In the genomic region with DNA sequence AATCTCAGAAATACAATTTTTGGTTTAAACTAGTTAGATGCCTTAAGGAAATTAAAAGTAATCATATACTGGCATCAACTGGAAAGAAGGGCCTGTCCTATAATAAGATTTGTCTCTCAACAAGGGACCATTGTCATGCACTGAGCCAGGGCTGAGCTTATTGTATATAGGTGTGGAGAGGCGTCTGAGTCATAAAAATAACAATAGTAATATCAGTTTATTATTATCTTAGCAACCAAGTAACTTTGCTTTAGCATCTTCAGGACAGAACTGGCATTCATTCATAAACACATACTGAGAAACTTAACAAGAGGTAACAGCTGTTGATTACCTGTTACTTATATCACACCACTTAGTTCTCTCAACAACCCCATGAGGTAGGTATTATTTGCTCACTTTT, we compare ENCODE assay signal across 22 cellular contexts. TPM values are rescaled to one million over a fixed set of nuclear protein-coding genes. Genes with fewer than 3 reads are reported as not detected.
DNase-seq lines count a peak whose midpoint lies in the region; ATAC-seq and TF ChIP-seq lines count a peak whose summit lies in the region.
"Had no signal": no experiment of that assay in that cellular context is flagged by ENCODE, and none has a peak within 500 bp of the region (broad histone marks: within the 10 kb centered on the region; RNA-seq: fewer than 3 reads in every experiment).

No MANE protein-coding gene starts in this region.

- CTCF ChIA-PET in mammary epithelial cell (lab: Charles Lee; ENCODE audit: low non-redundant PET) = no interaction called here

- WGBS in mammary epithelial cell (ENCODE audit: low coverage, missing lambda C conversion rate) = 0% methylated on average over 1 of the region's 1 CpG

- no TSS peak for BruUV-seq in mammary epithelial cell (replicated peaks; lab: Mats Ljungman, UMichigan)

- H3K79me2 ChIP-seq in mammary epithelial cell (ENCODE audit: insufficient read depth, low read length) = no peaks in the 10 kb centered on the region

- DNase-seq in HT1080 (ENCODE audit: low read depth) (peak; percentile 5), mammary epithelial cell (peak; percentile 92), foreskin keratinocyte (peak; percentile 57 to 62), NCI-H2171 (lab: John Stamatoyannopoulos, UW) (no peak), lower lobe of right lung (no peak)
- no peak for DNase-seq in stimulated activated naive CD4-positive, alpha-beta T cell (lab: John Stamatoyannopoulos, UW)
- DNase-seq: ACHN; BE2C; C1 segment of cervical spinal cord; CD4-positive, CD25-positive, alpha-beta regulatory T cell; CD8-positive, alpha-beta memory T cell; COR-L47; DMS 273 treated with DMSO at 0.1 percent for 48 hours; DMS53; DND-41; EL; H9; IMR-90 had no signal

- H3K9me3 ChIP-seq in mammary epithelial cell (replicated peaks; ENCODE audit: insufficient read depth, low read length) = no peaks in the 10 kb centered on the region
- no peaks in the 10 kb centered on the region for H3K9me3 ChIP-seq in lower lobe of right lung
- H3K9me3 ChIP-seq: BE2C had no signal

- intact Hi-C loops in mammary epithelial cell (cut with micrococcal nuclease) = no loop called here
- intact Hi-C loops in lower lobe of right lung (cut with DNase I) = no loop called here

- H2AFZ ChIP-seq in mammary epithelial cell (ENCODE audit: low read depth, low read length) = no peak overlapping the region

- in situ Hi-C loops in mammary epithelial cell (cut with MboI; ENCODE audit: low sequenced_read_pairs in 2 of 2) = no loop called here

- ATAC-seq in foreskin keratinocyte (peak; percentile 77), lower lobe of right lung (no peak), GM21390 (IDR thresholded peaks at IDR 0.05; ENCODE audit: unreplicated experiment) (no peak)
- ATAC-seq: GM12878 had no signal

- H3K4me2 ChIP-seq in mammary epithelial cell (ENCODE audit: insufficient read depth, low read depth, low read length) = no peak overlapping the region

- peak overlapping the region; percentile 63 for H3K27ac ChIP-seq in mammary epithelial cell (ENCODE audit: insufficient read depth, low read depth, low read length)
- H3K27ac ChIP-seq in foreskin keratinocyte = peak overlapping the region; percentile 51
- H3K27ac ChIP-seq in lower lobe of right lung = no peak overlapping the region

- H3K36me3 ChIP-seq in mammary epithelial cell (ENCODE audit: insufficient read depth, low read length) (no peaks in the 10 kb centered on the region), lower lobe of right lung (no peaks in the 10 kb centered on the region)
- H3K36me3 ChIP-seq: BE2C had no signal

- no peaks in the 10 kb centered on the region for H4K20me1 ChIP-seq in mammary epithelial cell (ENCODE audit: insufficient read depth, low read length)

- H3K9ac ChIP-seq in mammary epithelial cell (ENCODE audit: insufficient read depth, low read length) = peak overlapping the region; percentile 57

- H3K27me3 ChIP-seq in mammary epithelial cell (ENCODE audit: insufficient read depth, low read length) = no peaks in the 10 kb centered on the region
- H3K27me3 ChIP-seq in foreskin keratinocyte = no peaks in the 10 kb centered on the region
- peaks cover 13% of the 10 kb centered on the region for H3K27me3 ChIP-seq in lower lobe of right lung (ENCODE audit: low read depth)

- H3K4me3 ChIP-seq in mammary epithelial cell (replicated peaks in 1 of 3; ENCODE audit: insufficient read depth in 1 of 3, low read depth in 2 of 3, low read length in 3 of 3) = no peak overlapping the region
- no peak overlapping the region for H3K4me3 ChIP-seq in lower lobe of right lung
- H3K4me3 ChIP-seq: GM12878 had no signal

- dilution Hi-C loops in mammary epithelial cell (cut with HindIII; ENCODE audit: low sequenced_read_pairs) = loop anchor here (5.0 kb wide), 1 partner anchor 215 kb away; no protein-coding TSS in a partner anchor

- H3K4me1 ChIP-seq in mammary epithelial cell (ENCODE audit: insufficient read depth, low read length) (peaks cover 29% of the 10 kb centered on the region), foreskin keratinocyte (peaks cover 3% of the 10 kb centered on the region), lower lobe of right lung (no peaks in the 10 kb centered on the region)
- H3K4me1 ChIP-seq: BE2C had no signal

- TF ChIP-seq CTCF in mammary epithelial cell (conservative IDR thresholded peaks at IDR 0.05 in 1 of 2, IDR thresholded peaks at IDR 0.05 in 1 of 2; ENCODE audit: extremely low read depth in 1 of 2, insufficient read depth in 1 of 2, low read depth in 1 of 2, low read length in 2 of 2) (no peak), foreskin keratinocyte (conservative IDR thresholded peaks at IDR 0.05) (peak; percentile 30), lower lobe of right lung (IDR thresholded peaks at IDR 0.05) (no peak)

RNA-seq across cellular contexts. Expression of a gene that starts 7.1 kb away (rescaled TPM):
- not detected in 2 replicates for total RNA-seq in HT1080 (2014; rRNA removed; shearing (Covaris generic))
- polyA plus RNA-seq in HT1080 (2015; cell fraction: cytosol; rRNA removed) = 0.06 TPM in 1 of 2 replicates, not detected in the other
- not detected in 2 replicates for polyA plus RNA-seq in HT1080 (2015; cell fraction: nucleus; rRNA removed)
- total RNA-seq in mammary epithelial cell (10 to 100 TPM in 1 of 2 donors, 1 to 10 TPM in 1; 3.2 to 26.5 TPM), foreskin keratinocyte (4.7 and 7.5 TPM in 2 replicates), lower lobe of right lung (not detected)
- polyA plus RNA-seq in mammary epithelial cell (3.1 TPM), foreskin keratinocyte (4.9 and 7.4 TPM in 2 replicates)
- polyA minus RNA-seq in mammary epithelial cell = 0.62 TPM
- total RNA-seq: CD4-positive, CD25-positive, alpha-beta regulatory T cell; CD8-positive, alpha-beta memory T cell; GM12878; H1; H9; IMR-90 had no signal
- polyA plus RNA-seq: CD4-positive, CD25-positive, alpha-beta regulatory T cell; CD8-positive, alpha-beta memory T cell; GM12878; H1; IMR-90 had no signal

RNA-seq across cellular contexts. Expression of a gene that starts 20.9 kb away (rescaled TPM):
- not detected in 2 replicates for total RNA-seq in HT1080 (2014; rRNA removed; shearing (Covaris generic))
- not detected in 2 replicates for polyA plus RNA-seq in HT1080 (2015; cell fraction: cytosol; rRNA removed)
- not detected in 2 replicates for polyA plus RNA-seq in HT1080 (2015; cell fraction: nucleus; rRNA removed)
- total RNA-seq in mammary epithelial cell = not detected
- 0.01 TPM for polyA plus RNA-seq in mammary epithelial cell
- not detected for polyA minus RNA-seq in mammary epithelial cell
- not detected in 2 replicates for total RNA-seq in foreskin keratinocyte
- polyA plus RNA-seq in foreskin keratinocyte = not detected in 2 replicates
- total RNA-seq in lower lobe of right lung = not detected
- total RNA-seq: CD4-positive, CD25-positive, alpha-beta regulatory T cell; CD8-positive, alpha-beta memory T cell; G401; GM12878; H1; H9; IMR-90 had no signal
- polyA plus RNA-seq: CD4-positive, CD25-positive, alpha-beta regulatory T cell; CD8-positive, alpha-beta memory T cell; GM12878; H1; IMR-90 had no signal

RNA-seq across cellular contexts. Expression of a gene that starts 24.9 kb away (rescaled TPM):
- total RNA-seq in HT1080 (2014; rRNA removed; shearing (Covaris generic)) = not detected in 2 replicates
- not detected in 2 replicates for polyA plus RNA-seq in HT1080 (2015; cell fraction: cytosol; rRNA removed)
- polyA plus RNA-seq in HT1080 (2015; cell fraction: nucleus; rRNA removed) = not detected in 2 replicates
- total RNA-seq in mammary epithelial cell (1,000 to 10,000 TPM; 1,675 to 3,751 TPM), foreskin keratinocyte (167 and 323 TPM in 2 replicates), lower lobe of right lung (not detected)
- polyA plus RNA-seq in mammary epithelial cell (2,534 TPM), foreskin keratinocyte (152 and 315 TPM in 2 replicates)
- 2,595 TPM for polyA minus RNA-seq in mammary epithelial cell
- total RNA-seq: CD4-positive, CD25-positive, alpha-beta regulatory T cell; CD8-positive, alpha-beta memory T cell; G401; GM12878; H1; H9; IMR-90 had no signal
- polyA plus RNA-seq: CD4-positive, CD25-positive, alpha-beta regulatory T cell; CD8-positive, alpha-beta memory T cell; H1; IMR-90 had no signal

RNA-seq across cellular contexts. Expression of a gene that starts 41.6 kb away (rescaled TPM):
- total RNA-seq in HT1080 (2014; rRNA removed; shearing (Covaris generic)) = not detected in 2 replicates
- 0.06 TPM in 1 of 2 replicates, not detected in the other for polyA plus RNA-seq in HT1080 (2015; cell fraction: cytosol; rRNA removed)
- not detected in 2 replicates for polyA plus RNA-seq in HT1080 (2015; cell fraction: nucleus; rRNA removed)
- total RNA-seq in mammary epithelial cell (under 1 TPM in 1 of 2 donors, not detected in 1; 0.14 TPM), foreskin keratinocyte (not detected in 2 replicates), lower lobe of right lung (not detected)
- polyA plus RNA-seq in mammary epithelial cell (0.08 TPM), foreskin keratinocyte (0.04 TPM in 1 of 2 replicates, not detected in the other)
- polyA minus RNA-seq in mammary epithelial cell = not detected
- total RNA-seq: CD4-positive, CD25-positive, alpha-beta regulatory T cell; CD8-positive, alpha-beta memory T cell; G401; GM12878; H1; H9; IMR-90 had no signal
- polyA plus RNA-seq: CD4-positive, CD25-positive, alpha-beta regulatory T cell; CD8-positive, alpha-beta memory T cell; GM12878; H1; IMR-90 had no signal

RNA-seq across cellular contexts. Expression of a gene that starts 46.5 kb away (rescaled TPM):
- not detected in 2 replicates for total RNA-seq in HT1080 (2014; rRNA removed; shearing (Covaris generic))
- not detected in 2 replicates for polyA plus RNA-seq in HT1080 (2015; cell fraction: cytosol; rRNA removed)
- not detected in 2 replicates for polyA plus RNA-seq in HT1080 (2015; cell fraction: nucleus; rRNA removed)
- total RNA-seq in mammary epithelial cell (10 to 100 TPM; 16.6 to 29.5 TPM), foreskin keratinocyte (4.5 and 7.6 TPM in 2 replicates), lower lobe of right lung (not detected)
- polyA plus RNA-seq in mammary epithelial cell (23.6 TPM), foreskin keratinocyte (4.0 and 6.3 TPM in 2 replicates)
- polyA minus RNA-seq in mammary epithelial cell = 1.8 TPM
- total RNA-seq: CD4-positive, CD25-positive, alpha-beta regulatory T cell; CD8-positive, alpha-beta memory T cell; G401; GM12878; H1; H9; IMR-90 had no signal
- polyA plus RNA-seq: CD4-positive, CD25-positive, alpha-beta regulatory T cell; CD8-positive, alpha-beta memory T cell; GM12878; H1; IMR-90 had no signal

Comparison
In these comparisons a context has a peak if more than half of its experiments do, and no peak if none do; other contexts are left out.
1. DNase-seq: peak in HT1080 (single experiment), mammary epithelial cell (single experiment) and foreskin keratinocyte (2 of 2); none in stimulated activated naive CD4-positive, alpha-beta T cell (0 of 6), NCI-H2171 (single experiment) and lower lobe of right lung (single experiment).
2. RNA of a gene that starts 24.9 kb away (total RNA-seq): 1,675 to 3,751 TPM in mammary epithelial cell and 167 to 323 TPM in foreskin keratinocyte; not detected in HT1080 and not detected in lower lobe of right lung (single experiment); every median in the first group is over 100 times any median in the second.